Comparison of ENCODE assay signal across 19 cellular contexts in genomic region chr9:5846501-5846921, GRCh38. TPM values are rescaled to one million over a fixed set of nuclear protein-coding genes. Genes with fewer than 3 reads are reported as not detected.
DNase-seq lines count a peak whose midpoint lies in the region; ATAC-seq, FAIRE-seq and TF ChIP-seq lines count a peak whose summit lies in the region.
"Had no signal": no experiment of that assay in that cellular context is flagged by ENCODE, and none has a peak within 500 bp of the region (broad histone marks: within the 10 kb centered on the region; RNA-seq: fewer than 3 reads in every experiment).

No MANE protein-coding gene starts in this region.

- ATAC-seq in IMR-90 (ENCODE audit: low read depth) (no peak), K562 (no peak)
- ATAC-seq: left ventricle myocardium superior, WTC11 had no signal

- H3K14ac ChIP-seq in IMR-90 (replicated peaks; ENCODE audit: low read depth, low read length), result no peak overlapping the region

- no peak overlapping the region for H4K91ac ChIP-seq in IMR-90 (ENCODE audit: insufficient read depth, low read depth, low read length)

- POLR2A ChIA-PET in IMR-90 (lab: Charles Lee; ENCODE audit: unreplicated experiment) (no interaction called here), K562 (lab: Yijun Ruan, JAX) (interaction anchor here (0.9 kb wide), 1 partner anchor 14 kb away, joined by 3 read pairs; no protein-coding TSS in a partner anchor)

- no peak for TF ChIP-seq POLR2A in IMR-90 (IDR thresholded peaks at IDR 0.05; ENCODE audit: low read depth, low read length)
- TF ChIP-seq POLR2A in K562 (conservative IDR thresholded peaks at IDR 0.05), result no peak

- no peak overlapping the region for H4K8ac ChIP-seq in IMR-90 (ENCODE audit: low read depth in 2 of 2, low read length in 2 of 2)

- H4K20me1 ChIP-seq in IMR-90 (ENCODE audit: insufficient read depth, low read length) (peaks cover 14% of the 10 kb centered on the region; the same call in 1 of the 2 replicates), K562 (replicated peaks; ENCODE audit: control insufficient read depth, insufficient read depth, low read length) (no peaks in the 10 kb centered on the region; the same call in 1 of the 2 replicates)

- no peaks in the 10 kb centered on the region for H3K79me2 ChIP-seq in K562 (ENCODE audit: control insufficient read depth, insufficient read depth, low read length)

- H3K36me3 ChIP-seq in IMR-90 (ENCODE audit: control insufficient read depth, insufficient read depth, low read length) (no peaks in the 10 kb centered on the region), K562 (ENCODE audit: control insufficient read depth, insufficient read depth, low read length) (no peaks in the 10 kb centered on the region)

- no peak overlapping the region for H3K23ac ChIP-seq in IMR-90 (ENCODE audit: low read depth, low read length)

- no peak overlapping the region for H3K4me3 ChIP-seq in IMR-90 (ENCODE audit: insufficient read depth, low read depth, low read length)
- no peak overlapping the region for H3K4me3 ChIP-seq in K562

- H3K56ac ChIP-seq in IMR-90 (ENCODE audit: extremely low read depth, insufficient read depth, low read length), result no peak overlapping the region

- peaks cover 14% of the 10 kb centered on the region for H3K4me1 ChIP-seq in IMR-90 (ENCODE audit: control insufficient read depth, insufficient read depth, low read length)
- H3K4me1 ChIP-seq in K562 (replicated peaks in 1 of 2; ENCODE audit: control insufficient read depth in 2 of 2, insufficient read depth in 2 of 2, low read length in 2 of 2), result peaks cover 11 to 54% of the 10 kb centered on the region in 2 experiments; a peak in 4 of 5 replicates

- in situ Hi-C loops in IMR-90 (cut with MboI; ENCODE audit: low sequenced_read_pairs), result no loop called here
- in situ Hi-C loops in K562 (cut with MboI), result no loop called here

- peak; percentile 61 for DNase-seq in CD1c-positive myeloid dendritic cell (ENCODE audit: extremely low spot score)
- DNase-seq in IMR-90, result peak; percentile 28
- DNase-seq in K562 (ENCODE audit: extremely low read depth in 1 of 4, low spot score in 3 of 4), result no peak
- DNase-seq in kidney tubule cell (ENCODE audit: low spot score), result peak; percentile 20
- DNase-seq in amniotic stem cell (lab: John Stamatoyannopoulos, UW), result no peak
- no peak for DNase-seq in ureter (ENCODE audit: low spot score)
- no peak for DNase-seq in NCI-H2107 (lab: John Stamatoyannopoulos, UW)
- DNase-seq: activated gamma-delta T cell; DMS79 treated with DMSO at 0.1 percent for 48 hours; erythroblast; hippocampal formation; left ventricle myocardium superior; NCI-H2081; NK-92 treated with Interleukin-12 subunit alpha and Interleukin-12 subunit beta, amount 100 ng/mL, for 24 hours; stimulated activated CD4-positive, alpha-beta T cell treated with anti-CD3 and anti-CD28 coated beads, Interleukin-15, amount 100 ng/mL, for 24 hours; T-helper 1 cell had no signal

- TF ChIP-seq CTCF in IMR-90 (conservative IDR thresholded peaks at IDR 0.05; ENCODE audit: low read depth, low read length) (no peak), K562 (IDR thresholded peaks at IDR 0.05 in 2 of 3, conservative IDR thresholded peaks at IDR 0.05 in 1 of 3; ENCODE audit: insufficient read depth in 2 of 3, low read depth in 1 of 3, low read length in 3 of 3) (no peak)

- H3K27me3 ChIP-seq in IMR-90 (ENCODE audit: control insufficient read depth, insufficient read depth, low read length) (peaks cover 10% of the 10 kb centered on the region), K562 (ENCODE audit: control insufficient read depth in 2 of 2, insufficient read depth in 2 of 2, low read length in 2 of 2) (no peaks in the 10 kb centered on the region)

- BruUV-seq in IMR-90 (replicated peaks; lab: Mats Ljungman, UMichigan) (no TSS peak), K562 (replicated peaks; lab: Mats Ljungman, UMichigan) (no TSS peak)

- CTCF ChIA-PET in IMR-90 (lab: Yijun Ruan, JAX) (no interaction called here), K562 (lab: Yijun Ruan, JAX; ENCODE audit: low intra/inter-chr PET ratio) (no interaction called here)

- no peak overlapping the region for H3K18ac ChIP-seq in IMR-90 (ENCODE audit: low read depth, low read length)

- H2BK15ac ChIP-seq in IMR-90 (ENCODE audit: low read depth, low read length), result no peak overlapping the region

- no peak overlapping the region for H2BK20ac ChIP-seq in IMR-90 (ENCODE audit: low read depth, low read length)

- no peaks in the 10 kb centered on the region for H3K9me3 ChIP-seq in IMR-90 (ENCODE audit: control insufficient read depth, insufficient read depth, low read length)
- no peaks in the 10 kb centered on the region; the same call in 1 of the 2 replicates for H3K9me3 ChIP-seq in K562 (replicated peaks; ENCODE audit: control insufficient read depth, insufficient read depth, low read depth, low read length)

- H2AK5ac ChIP-seq in IMR-90 (ENCODE audit: low read depth, low read length), result no peak overlapping the region

- no peak overlapping the region for H2AK9ac ChIP-seq in IMR-90 (replicated peaks; ENCODE audit: low read depth, low read length, poor library complexity)

- TF ChIP-seq RAD21 in IMR-90 (IDR thresholded peaks at IDR 0.05; ENCODE audit: low read length), result no peak
- TF ChIP-seq RAD21 in K562 (CRISPR knock-in tag; conservative IDR thresholded peaks at IDR 0.05 in 1 of 2, IDR thresholded peaks at IDR 0.05 in 1 of 2), result no peak

- no peak overlapping the region for H2BK120ac ChIP-seq in IMR-90 (ENCODE audit: low read depth, low read length)

- no peak for TF ChIP-seq EP300 in K562 (IDR thresholded peaks at IDR 0.05; ENCODE audit: low read length)

- H2AFZ ChIP-seq in IMR-90 (replicated peaks; ENCODE audit: low read length, poor library complexity) (no peak overlapping the region), K562 (ENCODE audit: low read depth, low read length) (no peak overlapping the region)

- WGBS in IMR-90 (ENCODE audit: extremely low coverage in 2 of 2, insufficient read length in 1 of 2), 2 experiments, result no CpG with 5 or more reads among the region's 4 CpGs
- 76% methylated on average over 3 of the region's 4 CpGs for WGBS in K562 (ENCODE audit: insufficient coverage, low coverage, missing lambda C conversion rate)

- H3K79me1 ChIP-seq in IMR-90 (ENCODE audit: low read depth in 1 of 2, low read length in 2 of 2), result no peaks in the 10 kb centered on the region

- H4K5ac ChIP-seq in IMR-90 (ENCODE audit: low read depth, low read length), result no peak overlapping the region

- H3K27ac ChIP-seq in IMR-90 (ENCODE audit: insufficient read depth, low read length) (no peak overlapping the region), K562 (ENCODE audit: extremely low read depth, low read depth, low read length) (no peak overlapping the region)

- no peak overlapping the region for H3K4ac ChIP-seq in IMR-90 (ENCODE audit: low read depth, low read length)

- H3K9ac ChIP-seq in IMR-90 (ENCODE audit: low read depth, low read length) (no peak overlapping the region), K562 (ENCODE audit: insufficient read depth in 1 of 2, low read depth in 2 of 2, low read length in 2 of 2) (no peak overlapping the region)

- no peak overlapping the region for H3K4me2 ChIP-seq in IMR-90 (ENCODE audit: low read depth, low read length)
- no peak overlapping the region for H3K4me2 ChIP-seq in K562 (ENCODE audit: insufficient read depth, low read length)

- no peak overlapping the region for H2BK5ac ChIP-seq in IMR-90 (ENCODE audit: low read depth, low read length, poor library complexity, severe bottlenecking)

- intact Hi-C loops in IMR-90 (cut with micrococcal nuclease) (no loop called here), K562 (cut with micrococcal nuclease) (no loop called here)

- FAIRE-seq in K562 (lab: Jason Lieb, UNC), result no peak

- dilution Hi-C loops in IMR-90 (cut with HindIII; ENCODE audit: low sequenced_read_pairs, unreplicated experiment), result no loop called here

- H3K9me1 ChIP-seq in IMR-90 (ENCODE audit: insufficient read depth, low read length) (0 out of 2 replicates have a peak, but pooled peaks cover 8% of the 10 kb centered on the region), K562 (ENCODE audit: control insufficient read depth, insufficient read depth, low read length) (no peaks in the 10 kb centered on the region)

RNA-seq across cellular contexts. Expression of gene ERMP1, which starts 13.6 kb away (rescaled TPM):
- total RNA-seq in IMR-90 (2012; rRNA removed) (4.7 and 5.0 TPM in 2 replicates), K562 (2014; rRNA removed) (8.5 and 9.4 TPM in 2 replicates), K562 (2014; rRNA removed; fragmentation: Illumina TruSeq; extraction: Trizol) (12.6 and 14.5 TPM in 2 replicates), K562 (2015; rRNA removed; fragmentation: Illumina TruSeq; extraction: Trizol) (15.7 and 17.7 TPM in 2 replicates), K562 (2021) (12.0 and 14.5 TPM in 2 replicates), ureter (106 TPM)
- polyA plus RNA-seq in IMR-90 (2012; rRNA removed) (1.6 and 2.2 TPM in 2 replicates), K562 (2011; rRNA removed) (24.6 and 26.3 TPM in 2 replicates), K562 (2014; fragmentation: Illumina TruSeq; extraction: Trizol) (11.1 and 12.9 TPM in 2 replicates), K562 (2014; fragmentation: Nextera tagmentation; extraction: Ambion mirVana) (1 to 10 TPM; 2.5 to 4.6 TPM), K562 (2014; rRNA removed) (7.1 and 8.3 TPM in 2 replicates)
- 1.3 TPM in 2 replicates for polyA plus RNA-seq in IMR-90 (2012; cell fraction: cytosol; rRNA removed)
- polyA plus RNA-seq in IMR-90 (2012; cell fraction: nucleus; rRNA removed; ENCODE audit: low replicate concordance), result 0.72 and 2.1 TPM in 2 replicates
- 33.3 and 50.1 TPM in 2 replicates for total RNA-seq in K562 (2011; cell fraction: chromatin; rRNA removed; ENCODE audit: low replicate concordance)
- total RNA-seq in K562 (2011; cell fraction: nucleolus; rRNA removed), result 21.5 and 22.9 TPM in 2 replicates
- 40.9 and 50.4 TPM in 2 replicates for total RNA-seq in K562 (2011; cell fraction: nucleoplasm; rRNA removed)
- polyA plus RNA-seq in K562 (2011; cell fraction: cytosol; rRNA removed), result 8.6 and 21.4 TPM in 2 replicates
- polyA plus RNA-seq in K562 (2011; cell fraction: nucleus; rRNA removed), result 16.4 and 20.7 TPM in 2 replicates
- 12.3 and 25.2 TPM in 2 replicates for polyA plus RNA-seq in K562 (2012)
- polyA minus RNA-seq in K562 (2011; rRNA and poly(A)+ RNA removed), result 44.8 and 50.2 TPM in 2 replicates
- polyA minus RNA-seq in K562 (2011; cell fraction: cytosol; rRNA and poly(A)+ RNA removed), result 21.6 and 22.4 TPM in 2 replicates
- 11.3 and 20.2 TPM in 2 replicates for polyA minus RNA-seq in K562 (2011; cell fraction: nucleus; rRNA and poly(A)+ RNA removed)

RNA-seq across cellular contexts. Expression of gene MLANA, which starts 44.2 kb away (rescaled TPM):
- not detected in 2 replicates for total RNA-seq in IMR-90 (2012; rRNA removed)
- polyA plus RNA-seq in IMR-90 (2012; rRNA removed), result not detected in 2 replicates
- not detected in 2 replicates for polyA plus RNA-seq in IMR-90 (2012; cell fraction: cytosol; rRNA removed)
- not detected in 2 replicates for polyA plus RNA-seq in IMR-90 (2012; cell fraction: nucleus; rRNA removed; ENCODE audit: low replicate concordance)
- total RNA-seq in K562 (2011; cell fraction: chromatin; rRNA removed; ENCODE audit: low replicate concordance), result not detected in 2 replicates
- not detected in 2 replicates for total RNA-seq in K562 (2011; cell fraction: nucleolus; rRNA removed)
- total RNA-seq in K562 (2011; cell fraction: nucleoplasm; rRNA removed), result not detected in 2 replicates
- not detected in 2 replicates for total RNA-seq in K562 (2014; rRNA removed)
- total RNA-seq in K562 (2014; rRNA removed; fragmentation: Illumina TruSeq; extraction: Trizol), result not detected in 2 replicates
- not detected in 2 replicates for total RNA-seq in K562 (2015; rRNA removed; fragmentation: Illumina TruSeq; extraction: Trizol)
- total RNA-seq in K562 (2021), result not detected in 2 replicates
- not detected in 2 replicates for polyA plus RNA-seq in K562 (2011; rRNA removed)
- polyA plus RNA-seq in K562 (2011; cell fraction: cytosol; rRNA removed), result not detected in 2 replicates
- not detected in 2 replicates for polyA plus RNA-seq in K562 (2011; cell fraction: nucleus; rRNA removed)
- polyA plus RNA-seq in K562 (2012), result 0.08 and 0.46 TPM in 2 replicates
- not detected in 2 replicates for polyA plus RNA-seq in K562 (2014; fragmentation: Illumina TruSeq; extraction: Trizol)
- not detected for polyA plus RNA-seq in K562 (2014; fragmentation: Nextera tagmentation; extraction: Ambion mirVana)
- polyA plus RNA-seq in K562 (2014; rRNA removed), result not detected in 2 replicates
- polyA minus RNA-seq in K562 (2011; rRNA and poly(A)+ RNA removed), result not detected in 2 replicates
- polyA minus RNA-seq in K562 (2011; cell fraction: cytosol; rRNA and poly(A)+ RNA removed), result not detected in 2 replicates
- not detected in 2 replicates for polyA minus RNA-seq in K562 (2011; cell fraction: nucleus; rRNA and poly(A)+ RNA removed)
- total RNA-seq in ureter, result not detected
- total RNA-seq: left ventricle myocardium superior, M059J, progenitor cell of endocrine pancreas, WTC11 had no signal

Comparison
In these comparisons a context has a peak if more than half of its experiments do, and no peak if none do; other contexts are left out.
1. DNase-seq: peak in CD1c-positive myeloid dendritic cell (single experiment), IMR-90 (single experiment) and kidney tubule cell (single experiment); none in K562 (0 of 4), amniotic stem cell (single experiment), ureter (single experiment) and NCI-H2107 (single experiment).